Comparison of ENCODE assay signal across 19 cellular contexts in the genomic region with DNA sequence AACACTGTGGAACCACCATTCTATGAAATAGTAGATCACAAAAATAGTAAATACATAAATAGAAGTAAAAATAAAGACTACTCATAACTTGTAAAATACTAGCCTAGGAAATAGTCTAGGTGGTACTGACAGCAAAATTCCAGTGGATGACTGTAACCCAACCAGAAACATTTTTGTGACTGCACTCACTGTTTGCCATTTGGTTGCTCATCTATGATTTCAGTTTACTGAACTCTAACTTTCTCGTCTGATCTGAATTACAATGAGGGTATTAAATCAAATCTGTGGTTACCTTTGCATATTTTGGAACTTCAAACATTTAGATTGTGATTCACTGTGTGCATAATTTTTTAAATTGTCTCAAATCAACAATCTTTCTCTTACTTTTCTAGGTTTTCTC.
A peak's percentile ranks its signal among the peaks of the same experiment; 100 is the strongest.
DNase-seq lines count a peak whose midpoint lies in the region; ATAC-seq, FAIRE-seq and TF ChIP-seq lines count a peak whose summit lies in the region.
"Had no signal": no experiment of that assay in that cellular context is flagged by ENCODE, and none has a peak within 500 bp of the region (broad histone marks: within the 10 kb centered on the region; RNA-seq: fewer than 3 reads in every experiment).

No MANE protein-coding gene starts in this region.

- H3K36me3 ChIP-seq in RWPE2 (ENCODE audit: low read depth) = no peaks in the 10 kb centered on the region
- H3K36me3 ChIP-seq: adrenal gland, spleen, tibial nerve had no signal

- FAIRE-seq in H54 (lab: Jason Lieb, UNC) = peak; percentile 96

- H3K4me3 Mint-ChIP-seq in natural killer cell = no peak overlapping the region
- H3K4me3 Mint-ChIP-seq: activated CD8-positive, alpha-beta memory T cell treated with anti-CD3 and anti-CD28 coated beads, Interleukin-2, amount 10 ng/mL, durations not matched to agents 7 days and 5 days; natural killer cell treated with Interleukin-12 subunit alpha and Interleukin-12 subunit beta and Interleukin-15 and Interleukin-18, amount 100 ng/mL, for 72 hours; T-helper 2 cell treated with Interferon-gamma antibody and Interleukin-4, amounts not matched to agents 5 μg/mL and 100 μg/mL, for 36 hours had no signal

- H3K4me3 ChIP-seq in RWPE2 (ENCODE audit: severe bottlenecking) = no peak overlapping the region
- H3K4me3 ChIP-seq in fibroblast of mammary gland (ENCODE audit: control insufficient read depth, low read depth, low read length) = no peak overlapping the region
- no peak overlapping the region for H3K4me3 ChIP-seq in coronary artery
- H3K4me3 ChIP-seq: adrenal gland, lung, spleen, tibial nerve had no signal

- TF ChIP-seq POLR2A in H54 (IDR thresholded peaks at IDR 0.05; ENCODE audit: low read depth, low read length) = no peak

- no peaks in the 10 kb centered on the region for H3K9me3 Mint-ChIP-seq in natural killer cell
- H3K9me3 Mint-ChIP-seq: natural killer cell treated with Interleukin-12 subunit alpha and Interleukin-12 subunit beta and Interleukin-15 and Interleukin-18, amount 100 ng/mL, for 72 hours; T-helper 2 cell treated with Interferon-gamma antibody and Interleukin-4, amounts not matched to agents 5 μg/mL and 100 μg/mL, for 36 hours had no signal

- ATAC-seq in RWPE2 (ENCODE audit: low read depth) (peak; percentile 93), natural killer cell (no peak)
- ATAC-seq: activated CD8-positive, alpha-beta memory T cell treated with anti-CD3 and anti-CD28 coated beads, Interleukin-2, amount 10 ng/mL, durations not matched to agents 7 days and 5 days; natural killer cell treated with Interleukin-12 subunit alpha and Interleukin-12 subunit beta and Interleukin-15 and Interleukin-18, amount 100 ng/mL, for 72 hours had no signal

- intact Hi-C loops in natural killer cell (cut with micrococcal nuclease) = no loop called here

- DNase-seq in H54 (ENCODE audit: insufficient read length, low spot score) (peak; percentile 25), RWPE2 (ENCODE audit: low spot score) (no peak), fibroblast of mammary gland (ENCODE audit: low read depth) (peak; percentile 75), coronary artery (ENCODE audit: low spot score) (no peak), GM20000 (ENCODE audit: low spot score) (no peak), NCI-H446 (lab: John Stamatoyannopoulos, UW) (no peak), natural killer cell (no peak)
- DNase-seq: activated CD8-positive, alpha-beta memory T cell treated with anti-CD3 and anti-CD28 coated beads, Interleukin-2, amount 10 ng/mL, durations not matched to agents 7 days and 5 days; activated effector memory CD4-positive, alpha-beta T cell treated with Interleukin-2 at 50 U/mL for 16 hours; adrenal gland; NCI-H1694 treated with DMSO at 0.1 percent for 48 hours; NCI-H345; SIG-M5; spleen had no signal

- H3K27me3 Mint-ChIP-seq in natural killer cell (ENCODE audit: low read depth in 2 of 2) = no peaks in the 10 kb centered on the region
- H3K27me3 Mint-ChIP-seq: activated CD8-positive, alpha-beta memory T cell treated with anti-CD3 and anti-CD28 coated beads, Interleukin-2, amount 10 ng/mL, durations not matched to agents 7 days and 5 days; natural killer cell treated with Interleukin-12 subunit alpha and Interleukin-12 subunit beta and Interleukin-15 and Interleukin-18, amount 100 ng/mL, for 72 hours; progenitor cell of endocrine pancreas had no signal

- peaks cover 4% of the 10 kb centered on the region for H3K4me1 ChIP-seq in RWPE2 (ENCODE audit: insufficient read depth, poor library complexity, severe bottlenecking)
- H3K4me1 ChIP-seq: adrenal gland, spleen, tibial nerve had no signal

- H3K27me3 ChIP-seq in RWPE2 (ENCODE audit: insufficient read depth, poor library complexity, severe bottlenecking) = no peaks in the 10 kb centered on the region
- H3K27me3 ChIP-seq: adrenal gland, spleen, tibial nerve had no signal

- H3K27ac ChIP-seq in RWPE2 (ENCODE audit: poor library complexity, severe bottlenecking) = peak overlapping the region; percentile 24
- H3K27ac ChIP-seq in coronary artery = no peak overlapping the region
- H3K27ac ChIP-seq: adrenal gland, spleen, tibial nerve had no signal

- no peaks in the 10 kb centered on the region for H3K9me3 ChIP-seq in RWPE2 (ENCODE audit: severe bottlenecking)
- H3K9me3 ChIP-seq: adrenal gland, spleen, tibial nerve had no signal

- no peaks in the 10 kb centered on the region for H3K4me1 Mint-ChIP-seq in natural killer cell
- H3K4me1 Mint-ChIP-seq: activated CD8-positive, alpha-beta memory T cell treated with anti-CD3 and anti-CD28 coated beads, Interleukin-2, amount 10 ng/mL, durations not matched to agents 7 days and 5 days had no signal

- TF ChIP-seq CTCF in RWPE2 (IDR thresholded peaks at IDR 0.05; ENCODE audit: poor library complexity, severe bottlenecking) (no peak), fibroblast of mammary gland (conservative IDR thresholded peaks at IDR 0.05; ENCODE audit: control insufficient read depth, insufficient read depth, low read depth, low read length) (no peak), coronary artery (IDR thresholded peaks at IDR 0.05) (no peak), GM20000 (IDR thresholded peaks at IDR 0.05; ENCODE audit: extremely low read depth, missing control alignments) (no peak), natural killer cell (IDR thresholded peaks at IDR 0.05) (no peak)

- H3K27ac Mint-ChIP-seq in natural killer cell = no peak overlapping the region
- H3K27ac Mint-ChIP-seq: activated CD8-positive, alpha-beta memory T cell treated with anti-CD3 and anti-CD28 coated beads, Interleukin-2, amount 10 ng/mL, durations not matched to agents 7 days and 5 days; natural killer cell treated with Interleukin-12 subunit alpha and Interleukin-12 subunit beta and Interleukin-15 and Interleukin-18, amount 100 ng/mL, for 72 hours; progenitor cell of endocrine pancreas; T-helper 2 cell treated with Interferon-gamma antibody and Interleukin-4, amounts not matched to agents 5 μg/mL and 100 μg/mL, for 36 hours had no signal

- no peaks in the 10 kb centered on the region for H3K36me3 Mint-ChIP-seq in natural killer cell
- H3K36me3 Mint-ChIP-seq: activated CD8-positive, alpha-beta memory T cell treated with anti-CD3 and anti-CD28 coated beads, Interleukin-2, amount 10 ng/mL, durations not matched to agents 7 days and 5 days; natural killer cell treated with Interleukin-12 subunit alpha and Interleukin-12 subunit beta and Interleukin-15 and Interleukin-18, amount 100 ng/mL, for 72 hours had no signal

Comparison
In these comparisons a context has a peak if more than half of its experiments do, and no peak if none do; other contexts are left out.
1. DNase-seq: peak in H54 (single experiment) and fibroblast of mammary gland (single experiment); none in RWPE2 (single experiment), coronary artery (single experiment), GM20000 (single experiment), NCI-H446 (0 of 2) and natural killer cell (single experiment).